Comparison of ENCODE assay signal across 27 cellular contexts in genomic region chr11:79082280-79082679, GRCh38.
"Had no signal": no experiment of that assay in that cellular context is flagged by ENCODE, and none has a peak within 500 bp of the region (broad histone marks: within the 10 kb centered on the region; RNA-seq: fewer than 3 reads in every experiment).

No MANE protein-coding gene starts in this region.

- ATAC-seq: activated CD4-positive, CD25-positive, alpha-beta regulatory T cell treated with anti-CD3 and anti-CD28 coated beads, Interleukin-2, amount 50 U/mL, for 24 hours; esophagus mucosa; heart left ventricle; left colon; natural killer cell; T-helper 17 cell had no signal

- H3K27me3 ChIP-seq: ascending aorta, heart left ventricle, ovary, transverse colon had no signal

- H3K27ac ChIP-seq: ascending aorta, heart left ventricle, ovary, prostate gland, transverse colon had no signal

- H3K4me1 ChIP-seq: prostate gland had no signal

- FAIRE-seq: kidney, urothelium cell line had no signal

- H3K4me3 ChIP-seq: ascending aorta, heart left ventricle, ovary, prostate gland, transverse colon had no signal

- DNase-seq: activated CD4-positive, alpha-beta memory T cell treated with anti-CD3 and anti-CD28 coated beads, Interleukin-2, amount 10 ng/mL, durations not matched to agents 7 days and 5 days; activated CD4-positive, alpha-beta T cell treated with anti-CD3 and anti-CD28 coated beads for 48 hours; activated CD8-positive, alpha-beta memory T cell treated with anti-CD3 and anti-CD28 coated beads, Interleukin-2, amount 50 U/mL, for 48 hours; activated gamma-delta T cell; activated naive CD4-positive, alpha-beta T cell treated with anti-CD3 and anti-CD28 coated beads, Interleukin-2, amount 10 ng/mL, durations not matched to agents 7 days and 5 days; activated naive CD8-positive, alpha-beta T cell treated with anti-CD3 and anti-CD28 coated beads, Interleukin-2, amount 10 ng/mL, durations not matched to agents 7 days and 5 days; activated T-cell treated with anti-CD3 and anti-CD28 coated beads, Interleukin-2, amount 50 U/mL, for 24 hours; central memory CD4-positive, alpha-beta T cell; foreskin fibroblast; heart left ventricle; immature natural killer cell; kidney; left colon; mammary epithelial cell; natural killer cell; ovary; stimulated activated CD4-positive, alpha-beta T cell treated with anti-CD3 and anti-CD28 coated beads, Interleukin-2, amount 100 ng/mL, for 48 hours; stimulated activated naive CD4-positive, alpha-beta T cell treated with Interleukin-2 at 50 U/mL for 16 hours; T-helper 17 cell; T1000; transverse colon; WERI-Rb-1 had no signal

- H3K9me3 ChIP-seq: ascending aorta, heart left ventricle, ovary, prostate gland, transverse colon had no signal

- H3K36me3 ChIP-seq: ascending aorta, heart left ventricle, ovary, prostate gland, transverse colon, WERI-Rb-1 had no signal
